Comparison of ENCODE assay signal across 8 cellular contexts in genomic region chrX:15751160-15751819, GRCh38. TPM values are rescaled to one million over a fixed set of nuclear protein-coding genes. Genes with fewer than 3 reads are reported as not detected.
DNase-seq lines count a peak whose midpoint lies in the region; ATAC-seq and TF ChIP-seq lines count a peak whose summit lies in the region.

No MANE protein-coding gene starts in this region.

- peaks cover 10% of the 10 kb centered on the region for H3K4me1 ChIP-seq in parathyroid adenoma

- no peak overlapping the region for H3K9ac ChIP-seq in parathyroid adenoma

- no peaks in the 10 kb centered on the region for H3K79me2 ChIP-seq in parathyroid adenoma

- H3K36me3 ChIP-seq in parathyroid adenoma (ENCODE audit: control insufficient read depth, insufficient read depth, low read length) = no peaks in the 10 kb centered on the region

- no peak overlapping the region for H3K4me2 ChIP-seq in parathyroid adenoma (ENCODE audit: low read length)

- DNase-seq in COLO829 (ENCODE audit: low spot score) (peak; percentile 19), M059J (ENCODE audit: low read depth) (peak; percentile 95), dermis blood vessel endothelial cell (peak; percentile 35), HuH-7 (ENCODE audit: low spot score) (no peak), cerebellar nuclear complex (lab: John Stamatoyannopoulos, UW) (no peak), NCI-H187 treated with DMSO at 0.1 percent for 48 hours (lab: John Stamatoyannopoulos, UW) (no peak)

- peak overlapping the region; percentile 66 for H3K27ac ChIP-seq in parathyroid adenoma

- ATAC-seq in GM18520 (IDR thresholded peaks at IDR 0.05; ENCODE audit: unreplicated experiment) = no peak

- H3K27me3 ChIP-seq in parathyroid adenoma (ENCODE audit: control insufficient read depth, insufficient read depth, low read length) = no peaks in the 10 kb centered on the region

- no peak for TF ChIP-seq CTCF in parathyroid adenoma (IDR thresholded peaks at IDR 0.05)

- no peak overlapping the region for H2AFZ ChIP-seq in parathyroid adenoma

- H3K9me3 ChIP-seq in parathyroid adenoma (ENCODE audit: control insufficient read depth, low read length) = no peaks in the 10 kb centered on the region

- H3K4me3 ChIP-seq in parathyroid adenoma (ENCODE audit: low read depth, low read length) = no peak overlapping the region

RNA-seq across cellular contexts. Expression of gene CA5B, which starts 13.2 kb away (rescaled TPM):
- total RNA-seq in M059J (2014; rRNA removed; shearing (Covaris generic)) = 5.2 and 6.8 TPM in 2 replicates
- total RNA-seq in dermis blood vessel endothelial cell = 1.5 and 2.7 TPM in 2 replicates

RNA-seq across cellular contexts. Expression of gene ZRSR2, which starts 39.0 kb away (rescaled TPM):
- total RNA-seq in M059J (2014; rRNA removed; shearing (Covaris generic)) = 1.9 and 4.2 TPM in 2 replicates
- 3.4 and 6.3 TPM in 2 replicates for total RNA-seq in dermis blood vessel endothelial cell

Comparison
In these comparisons a context has a peak if more than half of its experiments do, and no peak if none do; other contexts are left out.
1. DNase-seq: peak in COLO829 (single experiment), M059J (single experiment) and dermis blood vessel endothelial cell (single experiment); none in HuH-7 (single experiment), cerebellar nuclear complex (0 of 2) and NCI-H187 treated with DMSO at 0.1 percent for 48 hours (single experiment).